In genomic region chr9:72477862-72478564, GRCh38 we compare ENCODE assay signal across 8 cellular contexts. TPM values are rescaled to one million over a fixed set of nuclear protein-coding genes. Genes with fewer than 3 reads are reported as not detected.
A peak's percentile ranks its signal among the peaks of the same experiment; 100 is the strongest.
DNase-seq lines count a peak whose midpoint lies in the region; ATAC-seq and TF ChIP-seq lines count a peak whose summit lies in the region.

No MANE protein-coding gene starts in this region.

- H3K9me1 ChIP-seq in IMR-90 (ENCODE audit: insufficient read depth, low read length): peaks cover 5% of the 10 kb centered on the region

- peaks cover 0 to 3% of the 10 kb centered on the region in 2 experiments; a peak in 1 of 4 replicates for H3K79me1 ChIP-seq in IMR-90 (ENCODE audit: low read depth in 1 of 2, low read length in 2 of 2)

- H3K23ac ChIP-seq in IMR-90 (ENCODE audit: low read depth, low read length): peak overlapping the region; percentile 95

- no peak for TF ChIP-seq POLR2A in IMR-90 (IDR thresholded peaks at IDR 0.05; ENCODE audit: low read depth, low read length)

- H2BK120ac ChIP-seq in IMR-90 (ENCODE audit: low read depth, low read length): peak overlapping the region; percentile 97

- H2AFZ ChIP-seq in IMR-90 (replicated peaks; ENCODE audit: low read length, poor library complexity): peak overlapping the region; percentile 82

- H3K4me1 ChIP-seq in IMR-90 (ENCODE audit: control insufficient read depth, insufficient read depth, low read length): peaks cover 25% of the 10 kb centered on the region
- peaks cover 0 to 3% (median 0%) of the 10 kb centered on the region in 4 donors for H3K4me1 ChIP-seq in liver (ENCODE audit: control insufficient read depth in 4 of 4, insufficient read depth in 4 of 4, low read length in 3 of 4)

- no CpG with 5 or more reads among the region's 5 CpGs for WGBS in IMR-90 (ENCODE audit: extremely low coverage in 2 of 2, insufficient read length in 1 of 2), 2 experiments
- WGBS in liver: 73% methylated on average over 5 of the region's 5 CpGs

- no peaks in the 10 kb centered on the region for H3K9me3 ChIP-seq in IMR-90 (ENCODE audit: control insufficient read depth, insufficient read depth, low read length)
- H3K9me3 ChIP-seq in liver (ENCODE audit: control insufficient read depth in 4 of 4, low read length in 3 of 4): no peaks in the 10 kb centered on the region

- H2AK5ac ChIP-seq in IMR-90 (ENCODE audit: low read depth, low read length): peak overlapping the region; percentile 96

- H3K36me3 ChIP-seq in IMR-90 (ENCODE audit: control insufficient read depth, insufficient read depth, low read length) (no peaks in the 10 kb centered on the region), liver (ENCODE audit: control insufficient read depth in 4 of 4, insufficient read depth in 3 of 4, low read depth in 1 of 4, low read length in 3 of 4) (no peaks in the 10 kb centered on the region)

- POLR2A ChIA-PET in IMR-90 (lab: Charles Lee; ENCODE audit: unreplicated experiment): no interaction called here

- H3K18ac ChIP-seq in IMR-90 (ENCODE audit: low read depth, low read length): peak overlapping the region; percentile 100

- H3K9ac ChIP-seq in IMR-90 (ENCODE audit: low read depth, low read length) (peak overlapping the region; percentile 52; the same call in 1 of the 2 replicates), liver (ENCODE audit: low read depth in 1 of 2, low read length in 2 of 2) (no peak overlapping the region)

- peak overlapping the region; percentile 89 for H2BK15ac ChIP-seq in IMR-90 (ENCODE audit: low read depth, low read length)

- H4K5ac ChIP-seq in IMR-90 (ENCODE audit: low read depth, low read length): peak overlapping the region; percentile 100

- peak overlapping the region; percentile 89 for H2BK5ac ChIP-seq in IMR-90 (ENCODE audit: low read depth, low read length, poor library complexity, severe bottlenecking)

- ATAC-seq in IMR-90 (ENCODE audit: low read depth) (peak; percentile 64), HG03097 (IDR thresholded peaks at IDR 0.05; ENCODE audit: low FRiP score, unreplicated experiment) (no peak), GM19023 (IDR thresholded peaks at IDR 0.05; ENCODE audit: unreplicated experiment) (no peak), GM19467 (IDR thresholded peaks at IDR 0.05; ENCODE audit: unreplicated experiment) (no peak)

- peak overlapping the region; percentile 62 to 99 for H4K8ac ChIP-seq in IMR-90 (ENCODE audit: low read depth in 2 of 2, low read length in 2 of 2)

- peak overlapping the region; percentile 94 for H3K27ac ChIP-seq in IMR-90 (ENCODE audit: insufficient read depth, low read length)
- no peak overlapping the region for H3K27ac ChIP-seq in liver (ENCODE audit: low read depth in 1 of 2, low read length in 2 of 2)

- in situ Hi-C loops in IMR-90 (cut with MboI; ENCODE audit: low sequenced_read_pairs) (no loop called here), astrocyte of the spinal cord (cut with HindIII; ENCODE audit: low sequenced_read_pairs) (no loop called here)

- peak overlapping the region; percentile 99 for H3K4ac ChIP-seq in IMR-90 (ENCODE audit: low read depth, low read length)

- peak overlapping the region; percentile 66 for H3K4me2 ChIP-seq in IMR-90 (ENCODE audit: low read depth, low read length)

- no peaks in the 10 kb centered on the region for H3K27me3 ChIP-seq in IMR-90 (ENCODE audit: control insufficient read depth, insufficient read depth, low read length)
- no peaks in the 10 kb centered on the region for H3K27me3 ChIP-seq in liver (ENCODE audit: control insufficient read depth in 4 of 4, insufficient read depth in 4 of 4, low read length in 3 of 4)

- CTCF ChIA-PET in IMR-90 (lab: Yijun Ruan, JAX): interaction anchor here (1.2 kb wide), 1 partner anchor 112 kb away, joined by 5 read pairs; no protein-coding TSS in a partner anchor

- H3K56ac ChIP-seq in IMR-90 (ENCODE audit: extremely low read depth, insufficient read depth, low read length): peak overlapping the region; percentile 81

- H3K14ac ChIP-seq in IMR-90 (replicated peaks; ENCODE audit: low read depth, low read length): peak overlapping the region; percentile 94

- peak overlapping the region; percentile 96 for H4K91ac ChIP-seq in IMR-90 (ENCODE audit: insufficient read depth, low read depth, low read length)

- no peak overlapping the region for H3K4me3 ChIP-seq in IMR-90 (ENCODE audit: insufficient read depth, low read depth, low read length)
- no peak overlapping the region for H3K4me3 ChIP-seq in astrocyte of the spinal cord (ENCODE audit: low read depth, low read length)
- no peak overlapping the region for H3K4me3 ChIP-seq in liver (ENCODE audit: low read depth in 1 of 3, low read length in 3 of 3)

- no peaks in the 10 kb centered on the region for H4K20me1 ChIP-seq in IMR-90 (ENCODE audit: insufficient read depth, low read length)

- intact Hi-C loops in IMR-90 (cut with micrococcal nuclease): loop anchor here (2.0 to 10.0 kb wide), 3 partner anchors 36 to 113 kb away; partner anchors contain the start of gene ZFAND5

- DNase-seq in COLO829 (ENCODE audit: low spot score) (peak; percentile 72), IMR-90 (peak; percentile 76), astrocyte of the spinal cord (ENCODE audit: low read depth, low spot score) (peak; percentile 57), NCI-H1930 (lab: John Stamatoyannopoulos, UW) (no peak)

- TF ChIP-seq CTCF in IMR-90 (conservative IDR thresholded peaks at IDR 0.05; ENCODE audit: low read depth, low read length) (no peak), astrocyte of the spinal cord (IDR thresholded peaks at IDR 0.05; ENCODE audit: low read depth, low read length) (no peak), liver (IDR thresholded peaks at IDR 0.05; ENCODE audit: low read depth, low read length, missing input control) (no peak)

- no peak for TF ChIP-seq RAD21 in IMR-90 (IDR thresholded peaks at IDR 0.05; ENCODE audit: low read length)
- peak in 1 of 2 donors; percentile 9 for TF ChIP-seq RAD21 in liver (IDR thresholded peaks at IDR 0.05)

- BruUV-seq in IMR-90 (replicated peaks; lab: Mats Ljungman, UMichigan): no TSS peak

- H2BK20ac ChIP-seq in IMR-90 (ENCODE audit: low read depth, low read length): peak overlapping the region; percentile 99

- dilution Hi-C loops in IMR-90 (cut with HindIII; ENCODE audit: low sequenced_read_pairs, unreplicated experiment): no loop called here

- peak overlapping the region; percentile 84 for H2AK9ac ChIP-seq in IMR-90 (replicated peaks; ENCODE audit: low read depth, low read length, poor library complexity)

TF ChIP-seq in IMR-90, 13 proteins besides CTCF, POLR2A, EP300 and RAD21:
- TF ChIP-seq MAFK (IDR thresholded peaks at IDR 0.05; ENCODE audit: low read depth, low read length) (peak; percentile 26; the same call in 1 of the 2 replicates), RFX5 (IDR thresholded peaks at IDR 0.05; ENCODE audit: low read depth, low read length) (no peak), FOS (IDR thresholded peaks at IDR 0.05; ENCODE audit: low read depth, low read length) (no peak; the same call in 1 of the 2 replicates)

TF ChIP-seq in liver, 16 proteins besides CTCF, POLR2A, EP300 and RAD21:
- TF ChIP-seq YY1 (IDR thresholded peaks at IDR 0.05) (no peak), RXRA (IDR thresholded peaks at IDR 0.05) (peak; percentile 48 to 64), MAX (IDR thresholded peaks at IDR 0.05) (no peak), GABPA (IDR thresholded peaks at IDR 0.05 in 1 of 2, conservative IDR thresholded peaks at IDR 0.05 in 1 of 2) (peak in 1 of 2 donors; percentile 49), HNF4A (conservative IDR thresholded peaks at IDR 0.05) (peak; percentile 15 to 18), NR2F2 (IDR thresholded peaks at IDR 0.05) (peak; percentile 43), SP1 (IDR thresholded peaks at IDR 0.05) (peak; percentile 28), EGR1 (IDR thresholded peaks at IDR 0.05; ENCODE audit: low read depth in 2 of 2) (peak in 1 of 2 donors; percentile 32)
TF ChIP-seq in liver: peak in this region for 6.

RNA-seq across cellular contexts. Expression of gene TMC1, which starts 43.4 kb away (rescaled TPM):
- total RNA-seq in IMR-90 (2012; rRNA removed): not detected in 2 replicates
- polyA plus RNA-seq in IMR-90 (2012; rRNA removed): not detected in 2 replicates
- polyA plus RNA-seq in IMR-90 (2012; cell fraction: cytosol; rRNA removed): not detected in 2 replicates
- 0.11 TPM in 1 of 2 replicates, not detected in the other for polyA plus RNA-seq in IMR-90 (2012; cell fraction: nucleus; rRNA removed; ENCODE audit: low replicate concordance)
- not detected for total RNA-seq in liver
- under 1 TPM in 1 of 2 donors, not detected in 1; 0.09 TPM for polyA plus RNA-seq in liver

Comparison
In these comparisons a context has a peak if more than half of its experiments do, and no peak if none do; other contexts are left out.
1. DNase-seq: peak in COLO829 (single experiment), IMR-90 (single experiment) and astrocyte of the spinal cord (single experiment); none in NCI-H1930 (0 of 2).